28 cellular contexts compared by ENCODE assay signal in genomic region chr13:104841110-104841509, GRCh38.
"Had no signal": no experiment of that assay in that cellular context is flagged by ENCODE, and none has a peak within 500 bp of the region (broad histone marks: within the 10 kb centered on the region; RNA-seq: fewer than 3 reads in every experiment).

No MANE protein-coding gene starts in this region.

- H3K4me3 ChIP-seq: stomach, suprapubic skin, testis, thoracic aorta, thyroid gland, tibial artery, tibial nerve, transverse colon, upper lobe of left lung, upper lobe of right lung, uterus, vagina had no signal

- H3K27ac Mint-ChIP-seq: stimulated activated effector memory CD8-positive, alpha-beta T cell treated with anti-CD3 and anti-CD28 coated beads, Interleukin-12 subunit alpha, Interleukin-12 subunit beta, amount 100 ng/mL, for 72 hours; stimulated activated memory B cell treated with anti-CD40 and anti-IgM and Interleukin-4, amounts not matched to agents 10 μg/mL and 1 μg/mL and 100 μg/mL, for 72 hours; stimulated activated naive B cell treated with anti-CD40 and anti-IgM and Interleukin-4, amounts not matched to agents 10 μg/mL and 1 μg/mL and 100 μg/mL, for 72 hours; stimulated activated naive CD8-positive, alpha-beta T cell treated with anti-CD3 and anti-CD28 coated beads, Interleukin-15, amount 100 ng/mL, for 72 hours; stimulated activated naive CD8-positive, alpha-beta T cell treated with anti-CD3 and anti-CD28 coated beads, Interleukin-15, Interleukin-2, amounts not matched to agents 100 ng/mL and 50 ng/mL, for 24 hours; type B pancreatic cell had no signal

- H3K36me3 ChIP-seq: stomach, suprapubic skin, thoracic aorta, thyroid gland, tibial artery, tibial nerve, transverse colon, upper lobe of left lung, upper lobe of right lung, uterus, vagina had no signal

- H3K27me3 Mint-ChIP-seq: stimulated activated memory B cell treated with anti-CD40 and anti-IgM and Interleukin-4, amounts not matched to agents 10 μg/mL and 1 μg/mL and 100 μg/mL, for 72 hours; stimulated activated naive B cell treated with anti-CD40 and anti-IgM and Interleukin-4, amounts not matched to agents 10 μg/mL and 1 μg/mL and 100 μg/mL, for 72 hours; stimulated activated naive CD8-positive, alpha-beta T cell treated with anti-CD3 and anti-CD28 coated beads, Interleukin-15, amount 100 ng/mL, for 72 hours; type B pancreatic cell had no signal

- H3K36me3 Mint-ChIP-seq: stimulated activated effector memory CD8-positive, alpha-beta T cell treated with anti-CD3 and anti-CD28 coated beads, Interleukin-12 subunit alpha, Interleukin-12 subunit beta, amount 100 ng/mL, for 72 hours; stimulated activated memory B cell treated with anti-CD40 and anti-IgM and Interleukin-4, amounts not matched to agents 10 μg/mL and 1 μg/mL and 100 μg/mL, for 72 hours; stimulated activated naive B cell treated with anti-CD40 and anti-IgM and Interleukin-4, amounts not matched to agents 10 μg/mL and 1 μg/mL and 100 μg/mL, for 72 hours; type B pancreatic cell had no signal

- ATAC-seq: stimulated activated effector memory CD8-positive, alpha-beta T cell treated with anti-CD3 and anti-CD28 coated beads, Interleukin-12 subunit alpha, Interleukin-12 subunit beta, amount 100 ng/mL, for 72 hours; stimulated activated memory B cell treated with anti-CD40 and anti-IgM and Interleukin-4, amounts not matched to agents 10 μg/mL and 1 μg/mL and 100 μg/mL, for 72 hours; stimulated activated naive B cell treated with anti-CD40 and anti-IgM and Interleukin-4, amounts not matched to agents 10 μg/mL and 1 μg/mL and 100 μg/mL, for 72 hours; stimulated activated naive CD8-positive, alpha-beta T cell treated with anti-CD3 and anti-CD28 coated beads, Interleukin-15, amount 100 ng/mL, for 72 hours; stimulated activated naive CD8-positive, alpha-beta T cell treated with anti-CD3 and anti-CD28 coated beads, Interleukin-15, Interleukin-2, amounts not matched to agents 100 U/mL and 50 U/mL, for 24 hours; upper lobe of right lung had no signal

- H3K4me1 Mint-ChIP-seq: stimulated activated effector memory CD8-positive, alpha-beta T cell treated with anti-CD3 and anti-CD28 coated beads, Interleukin-12 subunit alpha, Interleukin-12 subunit beta, amount 100 ng/mL, for 72 hours; stimulated activated memory B cell treated with anti-CD40 and anti-IgM and Interleukin-4, amounts not matched to agents 10 μg/mL and 1 μg/mL and 100 μg/mL, for 72 hours; stimulated activated naive B cell treated with anti-CD40 and anti-IgM and Interleukin-4, amounts not matched to agents 10 μg/mL and 1 μg/mL and 100 μg/mL, for 72 hours; stimulated activated naive CD8-positive, alpha-beta T cell treated with anti-CD3 and anti-CD28 coated beads, Interleukin-15, amount 100 ng/mL, for 72 hours had no signal

- H3K27me3 ChIP-seq: stomach, suprapubic skin, testis, thyroid gland, tibial artery, tibial nerve, transverse colon, upper lobe of left lung, upper lobe of right lung, uterus, vagina had no signal

- H3K4me3 Mint-ChIP-seq: stimulated activated effector memory CD8-positive, alpha-beta T cell treated with anti-CD3 and anti-CD28 coated beads, Interleukin-12 subunit alpha, Interleukin-12 subunit beta, amount 100 ng/mL, for 72 hours; stimulated activated memory B cell treated with anti-CD40 and anti-IgM and Interleukin-4, amounts not matched to agents 10 μg/mL and 1 μg/mL and 100 μg/mL, for 72 hours; stimulated activated naive B cell treated with anti-CD40 and anti-IgM and Interleukin-4, amounts not matched to agents 10 μg/mL and 1 μg/mL and 100 μg/mL, for 72 hours; stimulated activated naive CD8-positive, alpha-beta T cell treated with anti-CD3 and anti-CD28 coated beads, Interleukin-15, amount 100 ng/mL, for 72 hours; stimulated activated naive CD8-positive, alpha-beta T cell treated with anti-CD3 and anti-CD28 coated beads, Interleukin-15, Interleukin-2, amounts not matched to agents 100 ng/mL and 50 ng/mL, for 24 hours; type B pancreatic cell had no signal

- H3K27ac ChIP-seq: stomach, suprapubic skin, testis, thoracic aorta, thyroid gland, tibial artery, tibial nerve, transverse colon, upper lobe of left lung, upper lobe of right lung, uterus, vagina had no signal

- DNase-seq: stimulated activated CD4-positive, alpha-beta T cell treated with anti-CD3 and anti-CD28 coated beads, Interleukin-2, amount 100 ng/mL, for 48 hours; stimulated activated CD4-positive, alpha-beta T cell treated with anti-CD3 and anti-CD28 coated beads, Interleukin-4, amount 100 ng/mL, for 1 hour; stimulated activated CD4-positive, alpha-beta T cell treated with anti-CD3 and anti-CD28 coated beads, Interleukin-4, amount 100 ng/mL, for 24 hours; stimulated activated CD4-positive, alpha-beta T cell treated with anti-CD3 and anti-CD28 coated beads, Interleukin-4, amount 100 ng/mL, for 4 hours; stimulated activated CD8-positive, alpha-beta memory T cell treated with anti-CD3 and anti-CD28 coated beads, Interleukin-4, amount 100 ng/mL, for 48 hours; stimulated activated naive B cell treated with anti-CD40 and anti-IgM and Interleukin-4, amounts not matched to agents 10 μg/mL and 1 μg/mL and 100 μg/mL, for 72 hours; stimulated activated naive CD4-positive, alpha-beta T cell; stimulated activated naive CD4-positive, alpha-beta T cell treated with Interleukin-2 at 50 U/mL for 16 hours; stimulated activated naive CD8-positive, alpha-beta T cell treated with anti-CD3 and anti-CD28 coated beads, Interleukin-15, amount 100 ng/mL, for 72 hours; stimulated activated naive CD8-positive, alpha-beta T cell treated with anti-CD3 and anti-CD28 coated beads, Interleukin-15, Interleukin-2, amounts not matched to agents 100 U/mL and 50 U/mL, for 24 hours; stomach; substantia nigra; testis; thyroid gland; tibial artery; transverse colon; trophoblast cell; upper lobe of left lung; upper lobe of right lung; uterus had no signal

- H3K9me3 ChIP-seq: stomach, suprapubic skin, testis, thoracic aorta, thyroid gland, tibial artery, tibial nerve, transverse colon, upper lobe of left lung, upper lobe of right lung, uterus, vagina had no signal

- H3K9me3 Mint-ChIP-seq: stimulated activated memory B cell treated with anti-CD40 and anti-IgM and Interleukin-4, amounts not matched to agents 10 μg/mL and 1 μg/mL and 100 μg/mL, for 72 hours; stimulated activated naive CD8-positive, alpha-beta T cell treated with anti-CD3 and anti-CD28 coated beads, Interleukin-15, amount 100 ng/mL, for 72 hours; stimulated activated naive CD8-positive, alpha-beta T cell treated with anti-CD3 and anti-CD28 coated beads, Interleukin-15, Interleukin-2, amounts not matched to agents 100 ng/mL and 50 ng/mL, for 24 hours; type B pancreatic cell had no signal

- H3K4me1 ChIP-seq: stomach, suprapubic skin, testis, thyroid gland, tibial artery, tibial nerve, transverse colon, upper lobe of left lung, upper lobe of right lung, uterus, vagina had no signal
